ENCODE assay signal across 9 cellular contexts in the genomic region with DNA sequence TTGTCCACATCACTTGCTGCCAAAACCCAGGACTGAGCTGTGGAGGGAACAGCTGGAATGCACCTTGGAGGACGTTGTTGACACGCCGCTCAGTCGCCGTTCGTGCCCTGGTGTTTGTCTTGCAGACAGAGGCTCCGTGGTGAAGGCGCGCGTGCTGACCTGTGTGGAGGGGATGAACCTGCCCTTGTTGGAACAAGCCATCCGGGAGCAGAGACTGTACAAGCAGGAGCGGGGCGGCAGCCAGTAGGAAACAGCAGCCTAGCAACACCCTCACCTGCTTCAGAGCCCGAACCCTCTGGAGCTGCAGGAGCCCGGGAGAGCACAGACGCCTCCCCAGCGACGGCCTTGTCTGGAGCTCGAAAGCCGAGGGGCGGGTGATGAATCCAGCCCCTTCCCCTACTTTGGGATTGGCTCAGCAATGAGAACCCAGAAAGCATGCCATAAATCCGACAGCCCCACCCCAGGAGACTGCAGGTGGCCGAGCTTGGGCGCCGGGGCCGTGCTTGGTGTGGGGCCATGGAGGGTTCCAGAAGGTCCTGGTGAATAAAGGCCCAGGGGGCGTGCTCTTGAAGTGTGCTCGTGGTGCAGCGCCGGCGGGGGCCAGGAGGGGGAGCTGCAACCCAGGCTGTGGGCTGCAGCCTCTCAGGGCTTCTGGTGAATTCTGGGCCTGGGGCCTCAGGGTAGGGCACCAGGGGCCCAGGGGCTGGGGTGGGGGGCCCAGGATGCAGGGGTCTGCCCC. TPM values are rescaled to one million over a fixed set of nuclear protein-coding genes. Genes with fewer than 3 reads are reported as not detected.
A peak's percentile ranks its signal among the peaks of the same experiment; 100 is the strongest.
DNase-seq lines count a peak whose midpoint lies in the region; ATAC-seq, FAIRE-seq and TF ChIP-seq lines count a peak whose summit lies in the region.
"Had no signal": no experiment of that assay in that cellular context is flagged by ENCODE, and none has a peak within 500 bp of the region (broad histone marks: within the 10 kb centered on the region; RNA-seq: fewer than 3 reads in every experiment).

No MANE protein-coding gene starts in this region.

- TF ChIP-seq EP300 in HepG2 (IDR thresholded peaks at IDR 0.05; ENCODE audit: low read depth in 2 of 2, low read length in 2 of 2) (peak in 1 of 2 experiments; percentile 16; a peak in 1 of 4 replicates), HepG2 (CRISPR knock-in tag; IDR thresholded peaks at IDR 0.05; ENCODE audit: borderline replicate concordance) (no peak)

- CTCF ChIA-PET in CD8-positive, alpha-beta memory T cell (lab: Charles Lee) = interaction anchor here (0.7 to 2.7 kb wide), 8 partner anchors 9 to 96 kb away, joined by 3 to 11 read pairs (median 5); a partner anchor contains a TSS
- CTCF ChIA-PET in MCF 10A (lab: Yijun Ruan, JAX) = interaction anchor here (0.6 to 1.7 kb wide), 9 partner anchors 9 to 777 kb away, joined by 3 to 7 read pairs (median 4); no protein-coding TSS in a partner anchor
- CTCF ChIA-PET in HepG2 (lab: Yijun Ruan, JAX; ENCODE audit: low intra/inter-chr PET ratio, low total read pairs) = interaction anchor here (1.5 kb wide), 1 partner anchor 18 kb away, joined by 4 read pairs; no protein-coding TSS in a partner anchor

- H4K20me1 ChIP-seq in HepG2 (ENCODE audit: insufficient read depth, low read length) = no peaks in the 10 kb centered on the region

- no peak overlapping the region for H3K27ac ChIP-seq in CD8-positive, alpha-beta memory T cell (ENCODE audit: low read depth, low read length)
- H3K27ac ChIP-seq in HepG2 (ENCODE audit: extremely low read length, insufficient read depth, low read length) = peak overlapping the region; percentile 50

- H3K27me3 ChIP-seq in CD8-positive, alpha-beta memory T cell (ENCODE audit: insufficient read depth, low read length, poor library complexity, severe bottlenecking) = no peaks in the 10 kb centered on the region
- H3K27me3 ChIP-seq in HepG2 (ENCODE audit: control insufficient read depth in 1 of 2, insufficient read depth in 2 of 2, low read length in 2 of 2) = no peaks in the 10 kb centered on the region

- no peak overlapping the region for H3K27ac Mint-ChIP-seq in CD8-positive, alpha-beta memory T cell
- H3K27ac Mint-ChIP-seq in MCF 10A (ENCODE audit: low read depth, unreplicated experiment) = no peak overlapping the region

- no peak for FAIRE-seq in HepG2 (lab: Jason Lieb, UNC)

- WGBS in HepG2 (ENCODE audit: low lambda C conversion rate) = 28% methylated on average over 18 of the region's 31 CpGs

- H3K4me1 ChIP-seq in CD8-positive, alpha-beta memory T cell (ENCODE audit: insufficient read depth, low read length) = peaks cover 12% of the 10 kb centered on the region
- H3K4me1 ChIP-seq in HepG2 (ENCODE audit: insufficient read depth, low read length) = peaks cover 100% of the 10 kb centered on the region

- ATAC-seq in HepG2 = peak; percentile 24
- no peak for ATAC-seq in GM18870 (IDR thresholded peaks at IDR 0.05; ENCODE audit: unreplicated experiment)
- no peak for ATAC-seq in GM21529 (IDR thresholded peaks at IDR 0.05; ENCODE audit: unreplicated experiment)

- peak; percentile 89 for TF ChIP-seq RAD21 in HepG2 (CRISPR knock-in tag; IDR thresholded peaks at IDR 0.05)

- POLR2A ChIA-PET in CD8-positive, alpha-beta memory T cell (lab: Charles Lee) = interaction anchor here (0.6 kb wide), 1 partner anchor 355 kb away, joined by 3 read pairs; no protein-coding TSS in a partner anchor
- POLR2A ChIA-PET in MCF 10A (lab: Yijun Ruan, JAX) (interaction anchor here (1.5 kb wide), 1 partner anchor 95 kb away, joined by 7 read pairs; a partner anchor contains a TSS), HepG2 (lab: Yijun Ruan, JAX) (interaction anchor here (0.8 to 14.3 kb wide), 13 partner anchors 10 to 220 kb away, joined by 3 to 481 read pairs (median 4); a partner anchor contains a TSS)

- no peak overlapping the region for H2AFZ ChIP-seq in HepG2 (ENCODE audit: low read length)

- no peak overlapping the region for H3K4me3 Mint-ChIP-seq in CD8-positive, alpha-beta memory T cell
- H3K4me3 Mint-ChIP-seq in MCF 10A (ENCODE audit: unreplicated experiment) = no peak overlapping the region

- peak; percentile 36 to 67 (median 51) for DNase-seq in CD8-positive, alpha-beta memory T cell
- DNase-seq in HUDEP-2 (lab: John Stamatoyannopoulos, UW; ENCODE audit: unreplicated experiment in 76 of 76) (peak in 57 of 76 experiments; percentile 6 to 70 (median 42)), UCSD-AML1 (lab: John Stamatoyannopoulos, UW; ENCODE audit: unreplicated experiment) (peak; percentile 78), MCF 10A (ENCODE audit: unreplicated experiment) (peak; percentile 43), HepG2 (ENCODE audit: low spot score) (peak; percentile 66)
- peak; percentile 85 for DNase-seq in stimulated activated CD8-positive, alpha-beta memory T cell treated with anti-CD3 and anti-CD28 coated beads, Interleukin-4, amount 100 ng/mL, for 48 hours

- in situ Hi-C loops in HepG2 (cut with HindIII; ENCODE audit: extremely low pct_ligation_motif_present, low pct_unique_long_range_greater_than_20kb) = no loop called here

- peaks cover 0 to 9% (median 0%) of the 10 kb centered on the region in 3 donors for H3K36me3 Mint-ChIP-seq in CD8-positive, alpha-beta memory T cell
- peaks cover 12% of the 10 kb centered on the region for H3K36me3 Mint-ChIP-seq in MCF 10A (ENCODE audit: insufficient read depth, unreplicated experiment)

- peak; percentile 70 for TF ChIP-seq CTCF in MCF 10A (IDR thresholded peaks at IDR 0.05; ENCODE audit: unreplicated experiment)
- peak; percentile 92 for TF ChIP-seq CTCF in HepG2 (CRISPR knock-in tag; IDR thresholded peaks at IDR 0.05)

- no peaks in the 10 kb centered on the region for H3K27me3 Mint-ChIP-seq in CD8-positive, alpha-beta memory T cell
- no peaks in the 10 kb centered on the region for H3K27me3 Mint-ChIP-seq in MCF 10A (ENCODE audit: insufficient read depth, unreplicated experiment)

- peak overlapping the region; percentile 20; the same call in 1 of the 2 replicates for H3K9ac ChIP-seq in HepG2 (ENCODE audit: insufficient read depth, low read depth, low read length)

- H3K9me3 ChIP-seq in CD8-positive, alpha-beta memory T cell (ENCODE audit: low read length) = no peaks in the 10 kb centered on the region
- no peaks in the 10 kb centered on the region for H3K9me3 ChIP-seq in HepG2 (ENCODE audit: low read length)

- H3K4me1 Mint-ChIP-seq in CD8-positive, alpha-beta memory T cell = peaks cover 11 to 14% (median 12%) of the 10 kb centered on the region in 3 donors
- peaks cover 17% of the 10 kb centered on the region for H3K4me1 Mint-ChIP-seq in MCF 10A (ENCODE audit: insufficient read depth, unreplicated experiment)

- no peak for TF ChIP-seq POLR2A in HepG2 (IDR thresholded peaks at IDR 0.05; ENCODE audit: insufficient read depth in 1 of 2, low read depth in 2 of 2, low read length in 2 of 2)

- H3K4me3 ChIP-seq in CD8-positive, alpha-beta memory T cell (ENCODE audit: low read length) = no peak overlapping the region
- H3K4me3 ChIP-seq in HepG2 (replicated peaks in 1 of 3; ENCODE audit: insufficient read depth in 1 of 3, low read depth in 2 of 3, low read length in 3 of 3) = peak overlapping the region in 1 of 3 experiments; percentile 18; a peak in 1 of 6 replicates

- BruUV-seq in MCF 10A (replicated peaks; lab: Mats Ljungman, UMichigan) = no TSS peak
- no TSS peak for BruUV-seq in HepG2 (replicated peaks; lab: Mats Ljungman, UMichigan)

- H3K9me3 Mint-ChIP-seq in CD8-positive, alpha-beta memory T cell = no peaks in the 10 kb centered on the region
- no peaks in the 10 kb centered on the region for H3K9me3 Mint-ChIP-seq in MCF 10A (ENCODE audit: unreplicated experiment)

- peak overlapping the region; percentile 43 for H3K4me2 ChIP-seq in HepG2 (ENCODE audit: low read depth, low read length)

- intact Hi-C loops in MCF 10A (cut with micrococcal nuclease) = no loop called here
- intact Hi-C loops in HepG2 (cut with micrococcal nuclease; ENCODE audit: unreplicated experiment) = no loop called here

- H3K79me2 ChIP-seq in HepG2 (ENCODE audit: insufficient read depth, low read length) = no peaks in the 10 kb centered on the region

- H3K36me3 ChIP-seq in CD8-positive, alpha-beta memory T cell (ENCODE audit: insufficient read depth, low read length) = no peaks in the 10 kb centered on the region
- no peaks in the 10 kb centered on the region for H3K36me3 ChIP-seq in HepG2 (replicated peaks in 1 of 2; ENCODE audit: control insufficient read depth in 1 of 2, insufficient read depth in 2 of 2, low read length in 2 of 2)

RNA-seq across cellular contexts. Expression of a gene that starts 0.5 kb away (rescaled TPM):
- 1 to 10 TPM; 5.0 to 5.5 TPM for total RNA-seq in CD8-positive, alpha-beta memory T cell
- polyA plus RNA-seq in CD8-positive, alpha-beta memory T cell = not detected
- total RNA-seq in MCF 10A (2022) (5.3 and 5.7 TPM in 2 replicates), HepG2 (2016; rRNA removed; fragmentation: Illumina TruSeq; extraction: Trizol) (2.0 and 5.8 TPM in 2 replicates)
- 1.8 and 2.5 TPM in 2 replicates for total RNA-seq in HepG2 (2016; cell fraction: cytosol; rRNA removed; fragmentation: Illumina TruSeq; extraction: Trizol; ENCODE audit: low read depth)
- 1.6 and 5.0 TPM in 2 replicates for total RNA-seq in HepG2 (2016; cell fraction: insoluble cytoplasmic fraction; rRNA removed; fragmentation: Illumina TruSeq; extraction: Trizol)
- 2.3 TPM in 2 replicates for total RNA-seq in HepG2 (2016; cell fraction: membrane; rRNA removed; fragmentation: Illumina TruSeq; extraction: Trizol)
- total RNA-seq in HepG2 (2016; cell fraction: nucleus; rRNA removed; fragmentation: Illumina TruSeq; extraction: Trizol) = 7.8 and 9.0 TPM in 2 replicates
- polyA plus RNA-seq in HepG2 (2011; rRNA removed) = 11.4 and 18.0 TPM in 2 replicates
- 5.4 and 6.1 TPM in 2 replicates for polyA plus RNA-seq in HepG2 (2011; cell fraction: cytosol; rRNA removed)
- polyA plus RNA-seq in HepG2 (2011; cell fraction: nucleus; rRNA removed) = 90.2 and 107 TPM in 2 replicates
- polyA plus RNA-seq in HepG2 (2012) = 10.2 and 11.2 TPM in 2 replicates
- polyA plus RNA-seq in HepG2 (2016; cell fraction: cytosol; fragmentation: Illumina TruSeq; extraction: Trizol; ENCODE audit: low read depth) = 0.93 and 1.5 TPM in 2 replicates
- 1.1 and 1.4 TPM in 2 replicates for polyA plus RNA-seq in HepG2 (2016; cell fraction: insoluble cytoplasmic fraction; fragmentation: Illumina TruSeq; extraction: Trizol; ENCODE audit: low read depth)
- 1.8 and 2.0 TPM in 2 replicates for polyA plus RNA-seq in HepG2 (2016; cell fraction: membrane; fragmentation: Illumina TruSeq; extraction: Trizol; ENCODE audit: low read depth)
- polyA plus RNA-seq in HepG2 (2016; cell fraction: nucleus; fragmentation: Illumina TruSeq; extraction: Trizol; ENCODE audit: insufficient read depth, low read depth) = 29.8 and 32.4 TPM in 2 replicates
- polyA minus RNA-seq in HepG2 (2011; rRNA and poly(A)+ RNA removed; ENCODE audit: low replicate concordance) = 0.84 and 2.9 TPM in 2 replicates
- polyA minus RNA-seq in HepG2 (2011; cell fraction: cytosol; rRNA and poly(A)+ RNA removed) = 0.62 and 1.3 TPM in 2 replicates
- 4.0 and 7.6 TPM in 2 replicates for polyA minus RNA-seq in HepG2 (2011; cell fraction: nucleus; rRNA and poly(A)+ RNA removed)

RNA-seq across cellular contexts. Expression of a gene that starts 21.1 kb away (rescaled TPM):
- total RNA-seq in CD8-positive, alpha-beta memory T cell = 10 to 100 TPM; 15.9 to 17.3 TPM
- polyA plus RNA-seq in CD8-positive, alpha-beta memory T cell = 21.0 TPM
- total RNA-seq in MCF 10A (2022) = 13.0 and 15.4 TPM in 2 replicates
- total RNA-seq in HepG2 (2016; rRNA removed; fragmentation: Illumina TruSeq; extraction: Trizol) = 14.7 and 18.0 TPM in 2 replicates
- 26.3 and 36.8 TPM in 2 replicates for total RNA-seq in HepG2 (2016; cell fraction: cytosol; rRNA removed; fragmentation: Illumina TruSeq; extraction: Trizol; ENCODE audit: low read depth)
- total RNA-seq in HepG2 (2016; cell fraction: insoluble cytoplasmic fraction; rRNA removed; fragmentation: Illumina TruSeq; extraction: Trizol) = 13.8 and 19.0 TPM in 2 replicates
- 38.9 and 47.5 TPM in 2 replicates for total RNA-seq in HepG2 (2016; cell fraction: membrane; rRNA removed; fragmentation: Illumina TruSeq; extraction: Trizol)
- 9.0 and 10.9 TPM in 2 replicates for total RNA-seq in HepG2 (2016; cell fraction: nucleus; rRNA removed; fragmentation: Illumina TruSeq; extraction: Trizol)
- 21.3 and 29.4 TPM in 2 replicates for polyA plus RNA-seq in HepG2 (2011; rRNA removed)
- 20.7 and 26.7 TPM in 2 replicates for polyA plus RNA-seq in HepG2 (2011; cell fraction: cytosol; rRNA removed)
- 68.4 and 69.7 TPM in 2 replicates for polyA plus RNA-seq in HepG2 (2011; cell fraction: nucleus; rRNA removed)
- 17.2 and 19.1 TPM in 2 replicates for polyA plus RNA-seq in HepG2 (2012)
- 36.8 and 50.4 TPM in 2 replicates for polyA plus RNA-seq in HepG2 (2016; cell fraction: cytosol; fragmentation: Illumina TruSeq; extraction: Trizol; ENCODE audit: low read depth)
- 17.0 and 17.1 TPM in 2 replicates for polyA plus RNA-seq in HepG2 (2016; cell fraction: insoluble cytoplasmic fraction; fragmentation: Illumina TruSeq; extraction: Trizol; ENCODE audit: low read depth)
- polyA plus RNA-seq in HepG2 (2016; cell fraction: membrane; fragmentation: Illumina TruSeq; extraction: Trizol; ENCODE audit: low read depth) = 37.6 and 44.5 TPM in 2 replicates
- polyA plus RNA-seq in HepG2 (2016; cell fraction: nucleus; fragmentation: Illumina TruSeq; extraction: Trizol; ENCODE audit: insufficient read depth, low read depth) = 23.5 and 24.6 TPM in 2 replicates
- 12.3 and 13.2 TPM in 2 replicates for polyA minus RNA-seq in HepG2 (2011; rRNA and poly(A)+ RNA removed; ENCODE audit: low replicate concordance)
- 3.3 and 7.8 TPM in 2 replicates for polyA minus RNA-seq in HepG2 (2011; cell fraction: cytosol; rRNA and poly(A)+ RNA removed)
- 6.5 and 7.1 TPM in 2 replicates for polyA minus RNA-seq in HepG2 (2011; cell fraction: nucleus; rRNA and poly(A)+ RNA removed)

RNA-seq across cellular contexts. Expression of a gene that starts 21.2 kb away (rescaled TPM):
- total RNA-seq in CD8-positive, alpha-beta memory T cell = 10 to 100 TPM; 35.1 to 36.1 TPM
- polyA plus RNA-seq in CD8-positive, alpha-beta memory T cell = 15.8 TPM
- 23.4 and 26.0 TPM in 2 replicates for total RNA-seq in MCF 10A (2022)
- 120 and 156 TPM in 2 replicates for total RNA-seq in HepG2 (2016; rRNA removed; fragmentation: Illumina TruSeq; extraction: Trizol)
- total RNA-seq in HepG2 (2016; cell fraction: cytosol; rRNA removed; fragmentation: Illumina TruSeq; extraction: Trizol; ENCODE audit: low read depth) = 10.7 and 14.1 TPM in 2 replicates
- 117 and 150 TPM in 2 replicates for total RNA-seq in HepG2 (2016; cell fraction: insoluble cytoplasmic fraction; rRNA removed; fragmentation: Illumina TruSeq; extraction: Trizol)
- total RNA-seq in HepG2 (2016; cell fraction: membrane; rRNA removed; fragmentation: Illumina TruSeq; extraction: Trizol) = 29.9 and 30.7 TPM in 2 replicates
- total RNA-seq in HepG2 (2016; cell fraction: nucleus; rRNA removed; fragmentation: Illumina TruSeq; extraction: Trizol) = 86.5 and 102 TPM in 2 replicates
- polyA plus RNA-seq in HepG2 (2011; rRNA removed) = 84.2 and 86.4 TPM in 2 replicates
- polyA plus RNA-seq in HepG2 (2011; cell fraction: cytosol; rRNA removed) = 56.8 and 64.7 TPM in 2 replicates
- polyA plus RNA-seq in HepG2 (2011; cell fraction: nucleus; rRNA removed) = 77.2 and 84.5 TPM in 2 replicates
- polyA plus RNA-seq in HepG2 (2012) = 59.6 and 89.0 TPM in 2 replicates
- polyA plus RNA-seq in HepG2 (2016; cell fraction: cytosol; fragmentation: Illumina TruSeq; extraction: Trizol; ENCODE audit: low read depth) = 5.3 and 5.6 TPM in 2 replicates
- polyA plus RNA-seq in HepG2 (2016; cell fraction: insoluble cytoplasmic fraction; fragmentation: Illumina TruSeq; extraction: Trizol; ENCODE audit: low read depth) = 71.5 and 71.7 TPM in 2 replicates
- 8.6 and 11.1 TPM in 2 replicates for polyA plus RNA-seq in HepG2 (2016; cell fraction: membrane; fragmentation: Illumina TruSeq; extraction: Trizol; ENCODE audit: low read depth)
- 66.2 and 73.5 TPM in 2 replicates for polyA plus RNA-seq in HepG2 (2016; cell fraction: nucleus; fragmentation: Illumina TruSeq; extraction: Trizol; ENCODE audit: insufficient read depth, low read depth)
- polyA minus RNA-seq in HepG2 (2011; rRNA and poly(A)+ RNA removed; ENCODE audit: low replicate concordance) = 73.6 and 303 TPM in 2 replicates
- polyA minus RNA-seq in HepG2 (2011; cell fraction: cytosol; rRNA and poly(A)+ RNA removed) = 201 and 237 TPM in 2 replicates
- 162 and 215 TPM in 2 replicates for polyA minus RNA-seq in HepG2 (2011; cell fraction: nucleus; rRNA and poly(A)+ RNA removed)

RNA-seq across cellular contexts. Expression of a gene that starts 26.9 kb away (rescaled TPM):
- total RNA-seq in CD8-positive, alpha-beta memory T cell = under 1 TPM; 0.07 to 0.11 TPM
- not detected for polyA plus RNA-seq in CD8-positive, alpha-beta memory T cell
- 7.7 and 8.1 TPM in 2 replicates for total RNA-seq in MCF 10A (2022)
- 3.6 and 8.2 TPM in 2 replicates for total RNA-seq in HepG2 (2016; rRNA removed; fragmentation: Illumina TruSeq; extraction: Trizol)
- total RNA-seq in HepG2 (2016; cell fraction: cytosol; rRNA removed; fragmentation: Illumina TruSeq; extraction: Trizol; ENCODE audit: low read depth) = 1.1 and 1.8 TPM in 2 replicates
- 2.4 and 9.2 TPM in 2 replicates for total RNA-seq in HepG2 (2016; cell fraction: insoluble cytoplasmic fraction; rRNA removed; fragmentation: Illumina TruSeq; extraction: Trizol)
- total RNA-seq in HepG2 (2016; cell fraction: membrane; rRNA removed; fragmentation: Illumina TruSeq; extraction: Trizol) = 1.1 and 1.4 TPM in 2 replicates
- total RNA-seq in HepG2 (2016; cell fraction: nucleus; rRNA removed; fragmentation: Illumina TruSeq; extraction: Trizol) = 8.8 and 9.0 TPM in 2 replicates
- polyA plus RNA-seq in HepG2 (2011; rRNA removed) = 2.1 and 4.3 TPM in 2 replicates
- 0.99 and 1.4 TPM in 2 replicates for polyA plus RNA-seq in HepG2 (2011; cell fraction: cytosol; rRNA removed)
- polyA plus RNA-seq in HepG2 (2011; cell fraction: nucleus; rRNA removed) = 26.0 and 30.5 TPM in 2 replicates
- polyA plus RNA-seq in HepG2 (2012) = 3.9 and 4.6 TPM in 2 replicates
- polyA plus RNA-seq in HepG2 (2016; cell fraction: cytosol; fragmentation: Illumina TruSeq; extraction: Trizol; ENCODE audit: low read depth) = 0.88 and 1.3 TPM in 2 replicates
- polyA plus RNA-seq in HepG2 (2016; cell fraction: insoluble cytoplasmic fraction; fragmentation: Illumina TruSeq; extraction: Trizol; ENCODE audit: low read depth) = 2.9 and 4.4 TPM in 2 replicates
- polyA plus RNA-seq in HepG2 (2016; cell fraction: membrane; fragmentation: Illumina TruSeq; extraction: Trizol; ENCODE audit: low read depth) = 1.0 and 1.6 TPM in 2 replicates
- polyA plus RNA-seq in HepG2 (2016; cell fraction: nucleus; fragmentation: Illumina TruSeq; extraction: Trizol; ENCODE audit: insufficient read depth, low read depth) = 26.6 and 28.0 TPM in 2 replicates
- polyA minus RNA-seq in HepG2 (2011; rRNA and poly(A)+ RNA removed; ENCODE audit: low replicate concordance) = 3.4 and 3.8 TPM in 2 replicates
- polyA minus RNA-seq in HepG2 (2011; cell fraction: cytosol; rRNA and poly(A)+ RNA removed) = 3.0 TPM in 2 replicates
- polyA minus RNA-seq in HepG2 (2011; cell fraction: nucleus; rRNA and poly(A)+ RNA removed) = 4.9 and 7.6 TPM in 2 replicates
- total RNA-seq: LHCN-M2 had no signal

RNA-seq across cellular contexts. Expression of a gene that starts 59.3 kb away (rescaled TPM):
- total RNA-seq in CD8-positive, alpha-beta memory T cell = 10 to 100 TPM; 22.6 to 23.8 TPM
- 5.7 TPM for polyA plus RNA-seq in CD8-positive, alpha-beta memory T cell
- 14.0 and 18.8 TPM in 2 replicates for total RNA-seq in MCF 10A (2022)
- total RNA-seq in HepG2 (2016; rRNA removed; fragmentation: Illumina TruSeq; extraction: Trizol) = 3.5 and 8.1 TPM in 2 replicates
- total RNA-seq in HepG2 (2016; cell fraction: cytosol; rRNA removed; fragmentation: Illumina TruSeq; extraction: Trizol; ENCODE audit: low read depth) = 9.1 and 11.4 TPM in 2 replicates
- total RNA-seq in HepG2 (2016; cell fraction: insoluble cytoplasmic fraction; rRNA removed; fragmentation: Illumina TruSeq; extraction: Trizol) = 2.6 and 8.5 TPM in 2 replicates
- 4.8 and 6.0 TPM in 2 replicates for total RNA-seq in HepG2 (2016; cell fraction: membrane; rRNA removed; fragmentation: Illumina TruSeq; extraction: Trizol)
- total RNA-seq in HepG2 (2016; cell fraction: nucleus; rRNA removed; fragmentation: Illumina TruSeq; extraction: Trizol) = 10.2 TPM in 2 replicates
- polyA plus RNA-seq in HepG2 (2011; rRNA removed) = 2.4 and 2.7 TPM in 2 replicates
- polyA plus RNA-seq in HepG2 (2011; cell fraction: cytosol; rRNA removed) = 0.77 and 1.5 TPM in 2 replicates
- 17.0 and 21.4 TPM in 2 replicates for polyA plus RNA-seq in HepG2 (2011; cell fraction: nucleus; rRNA removed)
- 1.5 and 1.6 TPM in 2 replicates for polyA plus RNA-seq in HepG2 (2012)
- 1.0 and 1.8 TPM in 2 replicates for polyA plus RNA-seq in HepG2 (2016; cell fraction: cytosol; fragmentation: Illumina TruSeq; extraction: Trizol; ENCODE audit: low read depth)
- 1.8 and 3.2 TPM in 2 replicates for polyA plus RNA-seq in HepG2 (2016; cell fraction: insoluble cytoplasmic fraction; fragmentation: Illumina TruSeq; extraction: Trizol; ENCODE audit: low read depth)
- polyA plus RNA-seq in HepG2 (2016; cell fraction: membrane; fragmentation: Illumina TruSeq; extraction: Trizol; ENCODE audit: low read depth) = 1.5 and 2.3 TPM in 2 replicates
- 19.0 and 21.2 TPM in 2 replicates for polyA plus RNA-seq in HepG2 (2016; cell fraction: nucleus; fragmentation: Illumina TruSeq; extraction: Trizol; ENCODE audit: insufficient read depth, low read depth)
- 2.2 and 13.0 TPM in 2 replicates for polyA minus RNA-seq in HepG2 (2011; rRNA and poly(A)+ RNA removed; ENCODE audit: low replicate concordance)
- 1.2 and 2.1 TPM in 2 replicates for polyA minus RNA-seq in HepG2 (2011; cell fraction: cytosol; rRNA and poly(A)+ RNA removed)
- polyA minus RNA-seq in HepG2 (2011; cell fraction: nucleus; rRNA and poly(A)+ RNA removed) = 6.3 and 6.5 TPM in 2 replicates
